ENCODE assay signal across 20 cellular contexts in the genomic region with DNA sequence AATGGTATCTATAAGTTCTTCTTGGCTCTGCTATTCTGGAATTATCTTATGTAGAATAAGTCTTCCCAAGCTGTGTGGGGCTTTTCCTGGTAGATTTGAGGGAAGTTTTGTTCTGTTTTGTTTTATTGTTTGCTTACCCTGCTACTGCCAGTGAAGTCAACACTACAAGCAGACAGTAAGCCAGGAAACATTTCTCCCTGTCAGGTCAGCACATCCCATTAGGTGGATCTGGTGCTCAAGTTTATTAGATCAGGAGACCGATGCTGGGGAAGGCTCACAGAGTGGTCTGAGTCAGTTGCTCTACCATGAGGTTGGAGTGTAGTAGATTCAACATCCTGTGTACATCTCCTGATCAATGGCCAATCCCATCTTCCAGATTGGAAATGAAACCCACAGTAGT.
DNase-seq lines count a peak whose midpoint lies in the region; ATAC-seq, FAIRE-seq and TF ChIP-seq lines count a peak whose summit lies in the region.
"Had no signal": no experiment of that assay in that cellular context is flagged by ENCODE, and none has a peak within 500 bp of the region (broad histone marks: within the 10 kb centered on the region; RNA-seq: fewer than 3 reads in every experiment).

No MANE protein-coding gene starts in this region.

- CTCF ChIA-PET in HepG2 (lab: Yijun Ruan, JAX; ENCODE audit: low intra/inter-chr PET ratio, low total read pairs), result no interaction called here

- no peaks in the 10 kb centered on the region for H3K4me1 Mint-ChIP-seq in activated CD4-positive, alpha-beta T cell treated with anti-CD3 and anti-CD28 coated beads, Interleukin-2, amount 10 ng/mL, durations not matched to agents 24 days and 14 days

- no peak overlapping the region for H2AFZ ChIP-seq in HepG2 (ENCODE audit: low read length)

- H3K36me3 Mint-ChIP-seq in activated CD4-positive, alpha-beta T cell treated with anti-CD3 and anti-CD28 coated beads, Interleukin-2, amount 10 ng/mL, durations not matched to agents 24 days and 14 days (ENCODE audit: low read depth), result no peaks in the 10 kb centered on the region
- H3K36me3 Mint-ChIP-seq: CD4-positive, alpha-beta memory T cell had no signal

- H3K27ac ChIP-seq in right lobe of liver, result peak overlapping the region in 1 of 3 donors; percentile 64
- no peak overlapping the region for H3K27ac ChIP-seq in HepG2 (ENCODE audit: extremely low read length, insufficient read depth, low read length)
- H3K27ac ChIP-seq in gastroesophageal sphincter, result peak overlapping the region in 3 of 4 donors; percentile 23 to 64 (median 62)
- H3K27ac ChIP-seq in rectal smooth muscle tissue (ENCODE audit: low read depth, low read length), result peak overlapping the region; percentile 53
- H3K27ac ChIP-seq in testis, result no peak overlapping the region

- H3K4me3 ChIP-seq in right lobe of liver, result no peak overlapping the region
- H3K4me3 ChIP-seq in HepG2 (replicated peaks in 1 of 3; ENCODE audit: insufficient read depth in 1 of 3, low read depth in 2 of 3, low read length in 3 of 3), result no peak overlapping the region
- H3K4me3 ChIP-seq in gastroesophageal sphincter, result no peak overlapping the region
- H3K4me3 ChIP-seq in rectal smooth muscle tissue (ENCODE audit: low read length), result no peak overlapping the region
- H3K4me3 ChIP-seq in testis, result no peak overlapping the region

- H3K9me3 ChIP-seq in right lobe of liver, result no peaks in the 10 kb centered on the region
- no peaks in the 10 kb centered on the region for H3K9me3 ChIP-seq in HepG2 (ENCODE audit: low read length)
- no peaks in the 10 kb centered on the region for H3K9me3 ChIP-seq in gastroesophageal sphincter
- H3K9me3 ChIP-seq in testis, result no peaks in the 10 kb centered on the region

- POLR2A ChIA-PET in HepG2 (lab: Yijun Ruan, JAX), result no interaction called here

- no TSS peak for BruUV-seq in HepG2 (replicated peaks; lab: Mats Ljungman, UMichigan)

- H3K27me3 ChIP-seq in right lobe of liver (no peaks in the 10 kb centered on the region), HepG2 (ENCODE audit: control insufficient read depth in 1 of 2, insufficient read depth in 2 of 2, low read length in 2 of 2) (no peaks in the 10 kb centered on the region; a peak in 1 of 5 replicates), gastroesophageal sphincter (no peaks in the 10 kb centered on the region), rectal smooth muscle tissue (ENCODE audit: control insufficient read depth, insufficient read depth, low read length) (no peaks in the 10 kb centered on the region), testis (no peaks in the 10 kb centered on the region)

- in situ Hi-C loops in HepG2 (cut with HindIII; ENCODE audit: extremely low pct_ligation_motif_present, low pct_unique_long_range_greater_than_20kb), result no loop called here

- TF ChIP-seq RAD21 in HepG2 (CRISPR knock-in tag; IDR thresholded peaks at IDR 0.05), result no peak

- no peaks in the 10 kb centered on the region for H4K20me1 ChIP-seq in HepG2 (ENCODE audit: insufficient read depth, low read length)

- H3K36me3 ChIP-seq in right lobe of liver, result no peaks in the 10 kb centered on the region
- no peaks in the 10 kb centered on the region for H3K36me3 ChIP-seq in HepG2 (replicated peaks in 1 of 2; ENCODE audit: control insufficient read depth in 1 of 2, insufficient read depth in 2 of 2, low read length in 2 of 2)
- H3K36me3 ChIP-seq in gastroesophageal sphincter, result no peaks in the 10 kb centered on the region
- H3K36me3 ChIP-seq in rectal smooth muscle tissue (ENCODE audit: control insufficient read depth, insufficient read depth, low read length), result no peaks in the 10 kb centered on the region
- H3K36me3 ChIP-seq in testis (ENCODE audit: low read depth, missing control alignments), result no peaks in the 10 kb centered on the region

- H3K9ac ChIP-seq in HepG2 (ENCODE audit: insufficient read depth, low read depth, low read length) (no peak overlapping the region), rectal smooth muscle tissue (ENCODE audit: low read length) (no peak overlapping the region)

- no peak overlapping the region for H3K27ac Mint-ChIP-seq in activated CD4-positive, alpha-beta T cell treated with anti-CD3 and anti-CD28 coated beads, Interleukin-2, amount 10 ng/mL, durations not matched to agents 24 days and 14 days

- FAIRE-seq in HepG2 (lab: Jason Lieb, UNC), result no peak
- FAIRE-seq: D721Med, G401.6, GM12891 had no signal

- H3K79me2 ChIP-seq in HepG2 (ENCODE audit: insufficient read depth, low read length), result no peaks in the 10 kb centered on the region

- no peaks in the 10 kb centered on the region for H3K9me3 Mint-ChIP-seq in activated CD4-positive, alpha-beta T cell treated with anti-CD3 and anti-CD28 coated beads, Interleukin-2, amount 10 ng/mL, durations not matched to agents 24 days and 14 days
- H3K9me3 Mint-ChIP-seq: CD4-positive, alpha-beta memory T cell had no signal

- ATAC-seq in right lobe of liver (peak; percentile 54 to 76 (median 68)), HepG2 (no peak), gastroesophageal sphincter (no peak)
- ATAC-seq: Panc1, Right ventricle myocardium inferior had no signal

- WGBS in right lobe of liver (ENCODE audit: insufficient coverage, low coverage, low lambda C conversion rate, missing lambda C conversion rate), result no CpG with 5 or more reads among the region's 1 CpG
- 44% methylated on average over 1 of the region's 1 CpG for WGBS in HepG2 (ENCODE audit: low lambda C conversion rate)
- 91 to 100% methylated on average over 1 of the region's 1 CpG for WGBS in gastroesophageal sphincter (ENCODE audit: low coverage in 1 of 2), 2 donors
- 96 to 100% methylated on average over 1 of the region's 1 CpG for WGBS in testis, 2 donors

- DNase-seq in right lobe of liver (no peak), HepG2 (ENCODE audit: low spot score) (no peak), KG1 (lab: John Stamatoyannopoulos, UW) (no peak), testis (no peak), NAMALWA (ENCODE audit: low spot score) (no peak)
- DNase-seq in activated CD4-positive, alpha-beta T cell treated with anti-CD3 and anti-CD28 coated beads, Interleukin-2, amount 10 ng/mL, durations not matched to agents 24 days and 14 days, result no peak
- DNase-seq: CD4-positive, alpha-beta memory T cell; DMS79 treated with DMSO at 0.1 percent for 48 hours; HCEC 1CT; NCI-H1105; NCI-H1694 treated with DMSO at 0.1 percent for 48 hours; NCI-H446; NCI-H748 treated with DMSO at 0.1 percent for 48 hours had no signal

- TF ChIP-seq POLR2A in right lobe of liver (IDR thresholded peaks at IDR 0.05) (no peak), HepG2 (IDR thresholded peaks at IDR 0.05; ENCODE audit: insufficient read depth in 1 of 2, low read depth in 2 of 2, low read length in 2 of 2) (no peak), gastroesophageal sphincter (IDR thresholded peaks at IDR 0.05) (no peak), testis (IDR thresholded peaks at IDR 0.05) (no peak)

- intact Hi-C loops in right lobe of liver (cut with DNase I) (no loop called here), HepG2 (cut with micrococcal nuclease; ENCODE audit: unreplicated experiment) (no loop called here), testis (cut with DNase I; ENCODE audit: low total_unique reads) (no loop called here)
- intact Hi-C loops in activated CD4-positive, alpha-beta T cell treated with anti-CD3 and anti-CD28 coated beads, Interleukin-2, amount 10 ng/mL, durations not matched to agents 24 days and 14 days (cut with micrococcal nuclease), result no loop called here

- TF ChIP-seq EP300 in HepG2 (IDR thresholded peaks at IDR 0.05; ENCODE audit: low read depth in 2 of 2, low read length in 2 of 2), result no peak
- TF ChIP-seq EP300 in HepG2 (CRISPR knock-in tag; IDR thresholded peaks at IDR 0.05; ENCODE audit: borderline replicate concordance), result no peak
- TF ChIP-seq EP300 in gastroesophageal sphincter (IDR thresholded peaks at IDR 0.05), result no peak

- H3K4me1 ChIP-seq in right lobe of liver (peaks cover 0 to 29% (median 0%) of the 10 kb centered on the region in 4 donors), HepG2 (ENCODE audit: insufficient read depth, low read length) (no peaks in the 10 kb centered on the region), gastroesophageal sphincter (peaks cover 0 to 25% (median 2%) of the 10 kb centered on the region in 3 donors), rectal smooth muscle tissue (ENCODE audit: control insufficient read depth, insufficient read depth, low read length) (peaks cover 14% of the 10 kb centered on the region), testis (no peaks in the 10 kb centered on the region)

- H3K4me2 ChIP-seq in HepG2 (ENCODE audit: low read depth, low read length), result no peak overlapping the region

- H3K27me3 Mint-ChIP-seq in activated CD4-positive, alpha-beta T cell treated with anti-CD3 and anti-CD28 coated beads, Interleukin-2, amount 10 ng/mL, durations not matched to agents 24 days and 14 days, result peaks cover 3% of the 10 kb centered on the region
- H3K27me3 Mint-ChIP-seq: CD4-positive, alpha-beta memory T cell had no signal

- no peak overlapping the region for H3K4me3 Mint-ChIP-seq in activated CD4-positive, alpha-beta T cell treated with anti-CD3 and anti-CD28 coated beads, Interleukin-2, amount 10 ng/mL, durations not matched to agents 24 days and 14 days
- H3K4me3 Mint-ChIP-seq: CD4-positive, alpha-beta memory T cell had no signal

- TF ChIP-seq CTCF in right lobe of liver (IDR thresholded peaks at IDR 0.05), result no peak
- no peak for TF ChIP-seq CTCF in HepG2 (CRISPR knock-in tag; IDR thresholded peaks at IDR 0.05)
- TF ChIP-seq CTCF in gastroesophageal sphincter (IDR thresholded peaks at IDR 0.05), result no peak
- TF ChIP-seq CTCF in testis (IDR thresholded peaks at IDR 0.05), result no peak

TF ChIP-seq in HepG2, 621 proteins besides CTCF, POLR2A, EP300 and RAD21 (continues in another document):
- TF ChIP-seq ZSCAN20 (CRISPR knock-in tag; IDR thresholded peaks at IDR 0.05; ENCODE audit: borderline replicate concordance) (no peak), SRF (IDR thresholded peaks at IDR 0.05; ENCODE audit: low read depth, low read length) (no peak), EZH2 (conservative IDR thresholded peaks at IDR 0.05; ENCODE audit: low read depth, low read length) (no peak), JUND (CRISPR knock-in tag; IDR thresholded peaks at IDR 0.05) (no peak), FOXK1 (CRISPR knock-in tag; IDR thresholded peaks at IDR 0.05; ENCODE audit: borderline replicate concordance, low read depth) (no peak), ZBTB3 (CRISPR knock-in tag; IDR thresholded peaks at IDR 0.05; ENCODE audit: borderline replicate concordance, low read depth) (no peak)
- TF ChIP-seq, protein P1, sequence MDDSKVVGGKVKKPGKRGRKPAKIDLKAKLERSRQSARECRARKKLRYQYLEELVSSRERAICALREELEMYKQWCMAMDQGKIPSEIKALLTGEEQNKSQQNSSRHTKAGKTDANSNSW (CRISPR knock-in tag; IDR thresholded peaks at IDR 0.05; ENCODE audit: borderline replicate concordance), result no peak

Comparison
In these comparisons a context has a peak if more than half of its experiments do, and no peak if none do; other contexts are left out.
1. ATAC-seq: peak in right lobe of liver (4 of 4); none in HepG2 (single experiment) and gastroesophageal sphincter (single experiment).
2. H3K27ac ChIP-seq: peak in gastroesophageal sphincter (3 of 4) and rectal smooth muscle tissue (single experiment); none in HepG2 (single experiment) and testis (0 of 2).